In genomic region chr21:15852146-15852545, GRCh38 we compare ENCODE assay signal across 8 cellular contexts.
"Had no signal": no experiment of that assay in that cellular context is flagged by ENCODE, and none has a peak within 500 bp of the region (broad histone marks: within the 10 kb centered on the region; RNA-seq: fewer than 3 reads in every experiment).

No MANE protein-coding gene starts in this region.

- H3K27me3 Mint-ChIP-seq: IgD-negative memory B cell had no signal

- H3K4me3 ChIP-seq: GM23338 had no signal

- H3K27ac ChIP-seq: HL-60 had no signal

- H3K4me3 Mint-ChIP-seq: GM23338, H9, IgD-negative memory B cell had no signal

- FAIRE-seq: H1, HepG2 had no signal

- H3K27ac Mint-ChIP-seq: GM23338, H9, IgD-negative memory B cell had no signal

- H3K4me1 Mint-ChIP-seq: H9, IgD-negative memory B cell had no signal

- H3K9me3 Mint-ChIP-seq: GM23338, H9 had no signal

- ATAC-seq: GM23338, HepG2 had no signal

- H3K4me2 ChIP-seq: GM23338 had no signal

- DNase-seq: H9, HCEC 1CT, KBM-7 had no signal

- H2AFZ ChIP-seq: GM23338 had no signal
